Comparison of ENCODE assay signal across 1 cellular context in the genomic region with DNA sequence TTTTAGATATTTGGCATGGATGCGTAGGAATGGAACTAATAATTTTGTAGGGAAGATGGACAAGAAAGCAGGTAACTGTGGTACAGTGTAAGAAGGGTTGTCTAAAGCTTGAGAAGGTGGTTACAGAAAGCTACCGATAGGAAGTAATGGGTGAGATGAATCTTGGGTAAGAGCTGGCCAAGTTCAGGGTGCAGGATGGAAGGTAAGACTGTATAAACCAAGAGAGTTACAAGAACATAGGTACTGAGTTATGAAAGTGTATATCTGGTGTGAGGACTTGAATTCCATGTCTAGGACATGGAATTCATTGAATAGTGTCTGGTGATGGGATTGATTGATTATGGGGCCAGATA.
TF ChIP-seq lines count a peak whose summit lies in the region.

No MANE protein-coding gene starts in this region.

TF ChIP-seq in HCT116, 20 proteins besides CTCF, POLR2A, EP300 and RAD21 (continued from another document):
- TF ChIP-seq TCF7L2 (IDR thresholded peaks at IDR 0.05; ENCODE audit: borderline replicate concordance, extremely low read depth, insufficient read depth, insufficient read length): no peak
- TF ChIP-seq SP1 (IDR thresholded peaks at IDR 0.05; ENCODE audit: low read depth): no peak
- TF ChIP-seq, protein P1, sequence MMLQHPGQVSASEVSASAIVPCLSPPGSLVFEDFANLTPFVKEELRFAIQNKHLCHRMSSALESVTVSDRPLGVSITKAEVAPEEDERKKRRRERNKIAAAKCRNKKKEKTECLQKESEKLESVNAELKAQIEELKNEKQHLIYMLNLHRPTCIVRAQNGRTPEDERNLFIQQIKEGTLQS (IDR thresholded peaks at IDR 0.05): no peak
- no peak for TF ChIP-seq ZNF274 (IDR thresholded peaks at IDR 0.05; ENCODE audit: low read depth, low read length)
- TF ChIP-seq, protein P2, sequence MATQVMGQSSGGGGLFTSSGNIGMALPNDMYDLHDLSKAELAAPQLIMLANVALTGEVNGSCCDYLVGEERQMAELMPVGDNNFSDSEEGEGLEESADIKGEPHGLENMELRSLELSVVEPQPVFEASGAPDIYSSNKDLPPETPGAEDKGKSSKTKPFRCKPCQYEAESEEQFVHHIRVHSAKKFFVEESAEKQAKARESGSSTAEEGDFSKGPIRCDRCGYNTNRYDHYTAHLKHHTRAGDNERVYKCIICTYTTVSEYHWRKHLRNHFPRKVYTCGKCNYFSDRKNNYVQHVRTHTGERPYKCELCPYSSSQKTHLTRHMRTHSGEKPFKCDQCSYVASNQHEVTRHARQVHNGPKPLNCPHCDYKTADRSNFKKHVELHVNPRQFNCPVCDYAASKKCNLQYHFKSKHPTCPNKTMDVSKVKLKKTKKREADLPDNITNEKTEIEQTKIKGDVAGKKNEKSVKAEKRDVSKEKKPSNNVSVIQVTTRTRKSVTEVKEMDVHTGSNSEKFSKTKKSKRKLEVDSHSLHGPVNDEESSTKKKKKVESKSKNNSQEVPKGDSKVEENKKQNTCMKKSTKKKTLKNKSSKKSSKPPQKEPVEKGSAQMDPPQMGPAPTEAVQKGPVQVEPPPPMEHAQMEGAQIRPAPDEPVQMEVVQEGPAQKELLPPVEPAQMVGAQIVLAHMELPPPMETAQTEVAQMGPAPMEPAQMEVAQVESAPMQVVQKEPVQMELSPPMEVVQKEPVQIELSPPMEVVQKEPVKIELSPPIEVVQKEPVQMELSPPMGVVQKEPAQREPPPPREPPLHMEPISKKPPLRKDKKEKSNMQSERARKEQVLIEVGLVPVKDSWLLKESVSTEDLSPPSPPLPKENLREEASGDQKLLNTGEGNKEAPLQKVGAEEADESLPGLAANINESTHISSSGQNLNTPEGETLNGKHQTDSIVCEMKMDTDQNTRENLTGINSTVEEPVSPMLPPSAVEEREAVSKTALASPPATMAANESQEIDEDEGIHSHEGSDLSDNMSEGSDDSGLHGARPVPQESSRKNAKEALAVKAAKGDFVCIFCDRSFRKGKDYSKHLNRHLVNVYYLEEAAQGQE (IDR thresholded peaks at IDR 0.05; ENCODE audit: low read depth): no peak
- no peak for TF ChIP-seq FOSL1 (IDR thresholded peaks at IDR 0.05; ENCODE audit: low read depth)
- no peak for TF ChIP-seq CEBPB (IDR thresholded peaks at IDR 0.05; ENCODE audit: low read depth)
- no peak for TF ChIP-seq EZH2phosphoT487 (IDR thresholded peaks at IDR 0.05; ENCODE audit: borderline replicate concordance)
- TF ChIP-seq CBX3 (IDR thresholded peaks at IDR 0.05; ENCODE audit: low read depth): no peak
- TF ChIP-seq EZH2 (IDR thresholded peaks at IDR 0.05): no peak
- TF ChIP-seq YY1 (IDR thresholded peaks at IDR 0.05; ENCODE audit: extremely low read depth, insufficient replicate concordance, low read depth, low read length): no peak
